14 cellular contexts compared by ENCODE assay signal in genomic region chr6:3136361-3136760, GRCh38. TPM values are rescaled to one million over a fixed set of nuclear protein-coding genes. Genes with fewer than 3 reads are reported as not detected.
DNase-seq lines count a peak whose midpoint lies in the region; ATAC-seq and TF ChIP-seq lines count a peak whose summit lies in the region.
"Had no signal": no experiment of that assay in that cellular context is flagged by ENCODE, and none has a peak within 500 bp of the region (broad histone marks: within the 10 kb centered on the region; RNA-seq: fewer than 3 reads in every experiment).

No MANE protein-coding gene starts in this region.

- H3K36me3 Mint-ChIP-seq in CD8-positive, alpha-beta memory T cell, result peaks cover 14 to 68% (median 26%) of the 10 kb centered on the region in 3 donors
- H3K36me3 Mint-ChIP-seq in activated CD4-positive, alpha-beta T cell treated with anti-CD3 and anti-CD28 coated beads for 36 hours (ENCODE audit: low read depth), result peaks cover 35% of the 10 kb centered on the region

- peak overlapping the region; percentile 60 for H2AK9ac ChIP-seq in IMR-90 (replicated peaks; ENCODE audit: low read depth, low read length, poor library complexity)

- H3K14ac ChIP-seq in IMR-90 (replicated peaks; ENCODE audit: low read depth, low read length), result no peak overlapping the region

- H3K36me3 ChIP-seq in IMR-90 (ENCODE audit: control insufficient read depth, insufficient read depth, low read length) (peaks cover 22% of the 10 kb centered on the region; the same call in 1 of the 2 replicates), right lobe of liver (peaks cover 0 to 18% (median 5%) of the 10 kb centered on the region in 4 donors), suprapubic skin (peaks cover 72% of the 10 kb centered on the region)
- H3K36me3 ChIP-seq in CD8-positive, alpha-beta memory T cell (ENCODE audit: insufficient read depth, low read length), result peaks cover 4% of the 10 kb centered on the region

- no peak overlapping the region for H2BK20ac ChIP-seq in IMR-90 (ENCODE audit: low read depth, low read length)

- no peaks in the 10 kb centered on the region for H3K9me3 Mint-ChIP-seq in CD8-positive, alpha-beta memory T cell
- no peaks in the 10 kb centered on the region for H3K9me3 Mint-ChIP-seq in activated CD4-positive, alpha-beta T cell treated with anti-CD3 and anti-CD28 coated beads for 36 hours (ENCODE audit: low read depth)

- no peak overlapping the region for H3K9ac ChIP-seq in IMR-90 (ENCODE audit: low read depth, low read length)

- no peaks in the 10 kb centered on the region; a peak in 1 of 4 replicates for H3K79me1 ChIP-seq in IMR-90 (ENCODE audit: low read depth in 1 of 2, low read length in 2 of 2)

- no peak overlapping the region for H2BK5ac ChIP-seq in IMR-90 (ENCODE audit: low read depth, low read length, poor library complexity, severe bottlenecking)

- no peak overlapping the region for H4K8ac ChIP-seq in IMR-90 (ENCODE audit: low read depth in 2 of 2, low read length in 2 of 2)

- no CpG with 5 or more reads among the region's 5 CpGs for WGBS in IMR-90 (ENCODE audit: extremely low coverage in 2 of 2, insufficient read length in 1 of 2), 2 experiments
- WGBS in right lobe of liver (ENCODE audit: insufficient coverage, low coverage, low lambda C conversion rate, missing lambda C conversion rate), result 28% methylated on average over 5 of the region's 5 CpGs
- 81% methylated on average over 5 of the region's 5 CpGs for WGBS in suprapubic skin

- TF ChIP-seq POLR2A in IMR-90 (IDR thresholded peaks at IDR 0.05; ENCODE audit: low read depth, low read length) (no peak), right lobe of liver (IDR thresholded peaks at IDR 0.05) (no peak), suprapubic skin (IDR thresholded peaks at IDR 0.05) (no peak)

- H3K4me3 Mint-ChIP-seq in CD8-positive, alpha-beta memory T cell, result no peak overlapping the region
- H3K4me3 Mint-ChIP-seq in activated CD4-positive, alpha-beta T cell treated with anti-CD3 and anti-CD28 coated beads for 36 hours, result no peak overlapping the region

- peaks cover 12% of the 10 kb centered on the region; the same call in 1 of the 2 replicates for H3K9me1 ChIP-seq in IMR-90 (ENCODE audit: insufficient read depth, low read length)

- H3K27ac ChIP-seq in IMR-90 (ENCODE audit: insufficient read depth, low read length), result no peak overlapping the region
- peak overlapping the region; percentile 73 for H3K27ac ChIP-seq in VCaP
- H3K27ac ChIP-seq in right lobe of liver, result peak overlapping the region; percentile 71 to 77 (median 77)
- no peak overlapping the region for H3K27ac ChIP-seq in CD8-positive, alpha-beta memory T cell (ENCODE audit: low read depth, low read length)
- no peak overlapping the region for H3K27ac ChIP-seq in suprapubic skin

- POLR2A ChIA-PET in IMR-90 (lab: Charles Lee; ENCODE audit: unreplicated experiment), result no interaction called here
- POLR2A ChIA-PET in CD8-positive, alpha-beta memory T cell (lab: Charles Lee), result no interaction called here
- POLR2A ChIA-PET in activated CD4-positive, alpha-beta T cell treated with anti-CD3 and anti-CD28 coated beads for 36 hours (lab: Charles Lee), result no interaction called here

- H3K4me3 ChIP-seq in IMR-90 (ENCODE audit: insufficient read depth, low read depth, low read length) (no peak overlapping the region), right lobe of liver (no peak overlapping the region), suprapubic skin (no peak overlapping the region)
- H3K4me3 ChIP-seq in CD8-positive, alpha-beta memory T cell (ENCODE audit: low read length), result no peak overlapping the region

- H4K20me1 ChIP-seq in IMR-90 (ENCODE audit: insufficient read depth, low read length), result no peaks in the 10 kb centered on the region

- H3K27ac Mint-ChIP-seq in CD8-positive, alpha-beta memory T cell, result no peak overlapping the region
- no peak overlapping the region for H3K27ac Mint-ChIP-seq in activated CD4-positive, alpha-beta T cell treated with anti-CD3 and anti-CD28 coated beads for 36 hours

- no peaks in the 10 kb centered on the region for H3K27me3 Mint-ChIP-seq in CD8-positive, alpha-beta memory T cell
- H3K27me3 Mint-ChIP-seq in activated CD4-positive, alpha-beta T cell treated with anti-CD3 and anti-CD28 coated beads for 36 hours, result no peaks in the 10 kb centered on the region

- no peak overlapping the region for H3K23ac ChIP-seq in IMR-90 (ENCODE audit: low read depth, low read length)

- H2BK120ac ChIP-seq in IMR-90 (ENCODE audit: low read depth, low read length), result no peak overlapping the region

- H3K4me1 ChIP-seq in IMR-90 (ENCODE audit: control insufficient read depth, insufficient read depth, low read length) (peaks cover 14% of the 10 kb centered on the region), right lobe of liver (peaks cover 0 to 60% (median 28%) of the 10 kb centered on the region in 4 donors), suprapubic skin (peaks cover 16% of the 10 kb centered on the region)
- no peaks in the 10 kb centered on the region for H3K4me1 ChIP-seq in CD8-positive, alpha-beta memory T cell (ENCODE audit: insufficient read depth, low read length)

- no peaks in the 10 kb centered on the region for H3K27me3 ChIP-seq in IMR-90 (ENCODE audit: control insufficient read depth, insufficient read depth, low read length)
- H3K27me3 ChIP-seq in right lobe of liver, result no peaks in the 10 kb centered on the region
- H3K27me3 ChIP-seq in CD8-positive, alpha-beta memory T cell (ENCODE audit: insufficient read depth, low read length, poor library complexity, severe bottlenecking), result no peaks in the 10 kb centered on the region
- H3K27me3 ChIP-seq in suprapubic skin, result no peaks in the 10 kb centered on the region

- TF ChIP-seq EP300 in suprapubic skin (IDR thresholded peaks at IDR 0.05), result no peak

- no peak overlapping the region for H2AFZ ChIP-seq in IMR-90 (replicated peaks; ENCODE audit: low read length, poor library complexity)

- H3K18ac ChIP-seq in IMR-90 (ENCODE audit: low read depth, low read length), result no peak overlapping the region

- no peak overlapping the region for H3K4me2 ChIP-seq in IMR-90 (ENCODE audit: low read depth, low read length)

- no peak for DNase-seq in IMR-90
- no peak for DNase-seq in right lobe of liver
- DNase-seq in activated CD8-positive, alpha-beta memory T cell treated with anti-CD3 and anti-CD28 coated beads for 24 hours, result no peak
- no peak for DNase-seq in CD8-positive, alpha-beta memory T cell
- DNase-seq in suprapubic skin (ENCODE audit: low spot score in 2 of 2), result no peak
- no peak for DNase-seq in activated CD4-positive, alpha-beta T cell treated with anti-CD3 and anti-CD28 coated beads for 36 hours
- DNase-seq: KG1, NCI-H1092 treated with DMSO at 0.1 percent for 48 hours, NCI-H2171, NCI-H446 treated with DMSO at 0.1 percent for 48 hours, NCI-H82, SIG-M5 had no signal

- no peaks in the 10 kb centered on the region for H3K4me1 Mint-ChIP-seq in CD8-positive, alpha-beta memory T cell
- peaks cover 7% of the 10 kb centered on the region for H3K4me1 Mint-ChIP-seq in activated CD4-positive, alpha-beta T cell treated with anti-CD3 and anti-CD28 coated beads for 36 hours

- H3K4ac ChIP-seq in IMR-90 (ENCODE audit: low read depth, low read length), result no peak overlapping the region

- BruUV-seq in IMR-90 (replicated peaks; lab: Mats Ljungman, UMichigan), result no TSS peak

- H3K56ac ChIP-seq in IMR-90 (ENCODE audit: extremely low read depth, insufficient read depth, low read length), result no peak overlapping the region

- dilution Hi-C loops in IMR-90 (cut with HindIII; ENCODE audit: low sequenced_read_pairs, unreplicated experiment), result no loop called here

- CTCF ChIA-PET in IMR-90 (lab: Yijun Ruan, JAX), result interaction anchor here (0.8 to 1.5 kb wide), 2 partner anchors 21 to 101 kb away, joined by 3 read pairs; partner anchors contain the start of gene TUBB2A
- CTCF ChIA-PET in CD8-positive, alpha-beta memory T cell (lab: Charles Lee), result no interaction called here
- CTCF ChIA-PET in activated CD4-positive, alpha-beta T cell treated with anti-CD3 and anti-CD28 coated beads for 36 hours (lab: Charles Lee), result no interaction called here

- H4K91ac ChIP-seq in IMR-90 (ENCODE audit: insufficient read depth, low read depth, low read length), result no peak overlapping the region

- H4K5ac ChIP-seq in IMR-90 (ENCODE audit: low read depth, low read length), result no peak overlapping the region

- intact Hi-C loops in IMR-90 (cut with micrococcal nuclease), result no loop called here
- intact Hi-C loops in right lobe of liver (cut with DNase I), result no loop called here
- intact Hi-C loops in activated CD4-positive, alpha-beta T cell treated with anti-CD3 and anti-CD28 coated beads for 36 hours (cut with DNase I, micrococcal nuclease), result no loop called here

- in situ Hi-C loops in IMR-90 (cut with MboI; ENCODE audit: low sequenced_read_pairs), result loop anchor here (25.0 kb wide), 1 partner anchor 601 kb away; no protein-coding TSS in a partner anchor

- no peak overlapping the region for H2BK15ac ChIP-seq in IMR-90 (ENCODE audit: low read depth, low read length)

- TF ChIP-seq CTCF in IMR-90 (conservative IDR thresholded peaks at IDR 0.05; ENCODE audit: low read depth, low read length) (no peak), VCaP (conservative IDR thresholded peaks at IDR 0.05) (no peak), right lobe of liver (IDR thresholded peaks at IDR 0.05) (no peak), suprapubic skin (IDR thresholded peaks at IDR 0.05) (no peak)

- H3K9me3 ChIP-seq in IMR-90 (ENCODE audit: control insufficient read depth, insufficient read depth, low read length) (no peaks in the 10 kb centered on the region), right lobe of liver (no peaks in the 10 kb centered on the region), suprapubic skin (no peaks in the 10 kb centered on the region)
- no peaks in the 10 kb centered on the region for H3K9me3 ChIP-seq in CD8-positive, alpha-beta memory T cell (ENCODE audit: low read length)

- no peak for ATAC-seq in IMR-90 (ENCODE audit: low read depth)
- ATAC-seq in right lobe of liver, result peak in 1 of 4 donors; percentile 1
- ATAC-seq in activated CD4-positive, alpha-beta T cell treated with anti-CD3 and anti-CD28 coated beads for 36 hours, result no peak
- ATAC-seq: HCT116 had no signal

- no peak for TF ChIP-seq RAD21 in IMR-90 (IDR thresholded peaks at IDR 0.05; ENCODE audit: low read length)

- no peak overlapping the region for H2AK5ac ChIP-seq in IMR-90 (ENCODE audit: low read depth, low read length)

RNA-seq across cellular contexts. Expression of gene BPHL, which starts 17.9 kb away (rescaled TPM):
- total RNA-seq in IMR-90 (2012; rRNA removed) (15.8 and 16.3 TPM in 2 replicates), right lobe of liver (100 to 1,000 TPM in 2 of 6 experiments, 10 to 100 TPM in 4; 30.4 to 142 (median 68.6) TPM), suprapubic skin (10 to 100 TPM; 16.1 to 24.5 (median 20.3) TPM)
- polyA plus RNA-seq in IMR-90 (2012; rRNA removed), result 13.8 and 14.7 TPM in 2 replicates
- 7.0 and 8.4 TPM in 2 replicates for polyA plus RNA-seq in IMR-90 (2012; cell fraction: cytosol; rRNA removed)
- 9.6 and 25.1 TPM in 2 replicates for polyA plus RNA-seq in IMR-90 (2012; cell fraction: nucleus; rRNA removed; ENCODE audit: low replicate concordance)
- 10 to 100 TPM; 10.5 to 10.7 TPM for total RNA-seq in CD8-positive, alpha-beta memory T cell
- polyA plus RNA-seq in CD8-positive, alpha-beta memory T cell, result 6.5 TPM
- 10 to 100 TPM; 15.8 to 16.7 TPM for total RNA-seq in activated CD4-positive, alpha-beta T cell treated with anti-CD3 and anti-CD28 coated beads for 36 hours

RNA-seq across cellular contexts. Expression of gene TUBB2A, which starts 21.0 kb away (rescaled TPM):
- total RNA-seq in IMR-90 (2012; rRNA removed), result 164 and 182 TPM in 2 replicates
- polyA plus RNA-seq in IMR-90 (2012; rRNA removed), result 264 and 300 TPM in 2 replicates
- 161 and 414 TPM in 2 replicates for polyA plus RNA-seq in IMR-90 (2012; cell fraction: cytosol; rRNA removed)
- 339 and 399 TPM in 2 replicates for polyA plus RNA-seq in IMR-90 (2012; cell fraction: nucleus; rRNA removed; ENCODE audit: low replicate concordance)
- total RNA-seq in right lobe of liver, result 100 to 1,000 TPM in 2 of 6 experiments, 10 to 100 TPM in 4; 32.8 to 136 (median 83.8) TPM
- 1 to 10 TPM; 3.5 to 3.9 TPM for total RNA-seq in CD8-positive, alpha-beta memory T cell
- 7.3 TPM for polyA plus RNA-seq in CD8-positive, alpha-beta memory T cell
- 100 to 1,000 TPM; 121 to 338 (median 242) TPM for total RNA-seq in suprapubic skin
- total RNA-seq in activated CD4-positive, alpha-beta T cell treated with anti-CD3 and anti-CD28 coated beads for 36 hours, result 1 to 10 TPM; 1.7 to 1.8 TPM

Comparison
In these comparisons a context has a peak if more than half of its experiments do, and no peak if none do; other contexts are left out.
1. H3K27ac ChIP-seq: peak in VCaP (single experiment) and right lobe of liver (3 of 3); none in IMR-90 (single experiment), CD8-positive, alpha-beta memory T cell (single experiment) and suprapubic skin (single experiment).
2. RNA of gene TUBB2A, which starts 21.0 kb away (total RNA-seq): 121 to 338 TPM in suprapubic skin, 164 to 182 TPM in IMR-90 and 32.8 to 136 TPM in right lobe of liver; 3.5 to 3.9 TPM in CD8-positive, alpha-beta memory T cell and 1.7 to 1.8 TPM in activated CD4-positive, alpha-beta T cell treated with anti-CD3 and anti-CD28 coated beads for 36 hours; every median in the first group is over 4 times any median in the second.